ENCODE assay signal across 1 cellular context in the genomic region with DNA sequence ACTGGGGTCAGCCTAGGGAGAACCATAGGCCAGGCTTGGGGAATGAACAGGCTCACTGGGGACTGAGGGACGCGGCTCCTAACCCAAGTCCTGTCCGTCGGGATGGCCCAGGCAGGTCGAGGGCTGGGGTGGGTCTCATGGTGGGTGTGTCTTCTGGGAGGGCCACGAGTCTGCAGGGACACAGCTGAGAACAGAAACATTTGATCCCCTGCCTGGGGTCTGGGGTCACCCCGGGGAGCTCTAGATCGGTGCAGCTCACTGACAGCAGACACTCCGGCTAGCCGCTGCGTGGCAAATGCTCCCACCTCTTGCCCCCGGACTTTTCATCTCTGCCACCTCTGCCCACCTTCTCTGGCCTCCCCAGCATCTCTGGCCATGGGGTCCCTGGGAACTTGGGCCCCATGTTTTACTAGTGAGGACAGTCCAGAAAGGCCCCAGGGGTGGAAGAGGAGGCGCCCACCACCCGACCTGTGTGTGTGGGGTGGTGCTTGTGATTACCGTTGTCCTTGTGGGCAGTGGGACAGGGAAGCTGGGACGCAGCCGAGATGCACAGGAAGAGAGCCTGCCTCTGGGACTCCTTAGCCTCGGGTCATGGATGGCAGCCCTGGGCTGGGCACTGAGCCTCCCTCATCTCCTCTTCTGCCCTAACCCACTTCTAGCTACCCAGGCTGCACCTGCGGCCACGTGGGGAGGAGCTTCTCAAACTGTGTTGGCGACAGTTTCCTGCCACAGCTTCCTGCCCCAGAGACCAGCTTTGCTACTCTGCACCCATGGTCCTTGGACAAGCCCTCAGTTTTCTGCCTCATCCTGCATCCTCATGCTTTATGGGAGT.
TF ChIP-seq lines count a peak whose summit lies in the region.

No MANE protein-coding gene starts in this region.

TF ChIP-seq in GM23338, 12 proteins besides CTCF, POLR2A, EP300 and RAD21 (continued from another document):
- TF ChIP-seq ZNF462 (CRISPR knock-in tag; IDR thresholded peaks at IDR 0.05) (no peak), STAT1 (IDR thresholded peaks at IDR 0.05; ENCODE audit: unreplicated experiment) (no peak), ZNF331 (CRISPR knock-in tag; IDR thresholded peaks at IDR 0.05; ENCODE audit: low read depth) (no peak), ZNF114 (CRISPR knock-in tag; IDR thresholded peaks at IDR 0.05) (no peak), EZH2phosphoT487 (IDR thresholded peaks at IDR 0.05; ENCODE audit: unreplicated experiment) (no peak), REST (IDR thresholded peaks at IDR 0.05; ENCODE audit: unreplicated experiment) (no peak), JUNB (IDR thresholded peaks at IDR 0.05; ENCODE audit: unreplicated experiment) (no peak)
